In genomic region chr6:137902721-137903120, GRCh38 we compare ENCODE assay signal across 1 cellular context.
TF ChIP-seq lines count a peak whose summit lies in the region.

No MANE protein-coding gene starts in this region.

TF ChIP-seq in K562, 482 proteins besides CTCF, POLR2A, EP300 and RAD21 (continued from another document):
- no peak for TF ChIP-seq SMARCC2 (IDR thresholded peaks at IDR 0.05; ENCODE audit: low read depth)
- no peak for TF ChIP-seq ZNF124 (CRISPR knock-in tag; IDR thresholded peaks at IDR 0.05)
- TF ChIP-seq ZNF586 (CRISPR knock-in tag; conservative IDR thresholded peaks at IDR 0.05): no peak
- TF ChIP-seq ZNF444 (CRISPR knock-in tag; IDR thresholded peaks at IDR 0.05): no peak
- no peak for TF ChIP-seq ZNF197 (CRISPR knock-in tag; IDR thresholded peaks at IDR 0.05; ENCODE audit: low read depth)
- no peak for TF ChIP-seq ZFP91 (CRISPR knock-in tag; IDR thresholded peaks at IDR 0.05)
- TF ChIP-seq ADNP (tag; IDR thresholded peaks at IDR 0.05): no peak
- peak; percentile 3; the same call in 1 of the 2 replicates for TF ChIP-seq ZNF584 (CRISPR knock-in tag; IDR thresholded peaks at IDR 0.05; ENCODE audit: low read depth)
- no peak for TF ChIP-seq NFYB (IDR thresholded peaks at IDR 0.05; ENCODE audit: extremely low read depth, insufficient read length)
- TF ChIP-seq FIP1L1 (IDR thresholded peaks at IDR 0.05; ENCODE audit: low read depth, low read length, poor library complexity, severe bottlenecking): no peak
- no peak for TF ChIP-seq MAFK (IDR thresholded peaks at IDR 0.05; ENCODE audit: low read length)
- no peak for TF ChIP-seq ZNF12 (CRISPR knock-in tag; IDR thresholded peaks at IDR 0.05)
- TF ChIP-seq TCF3 (CRISPR knock-in tag; IDR thresholded peaks at IDR 0.05): no peak
- TF ChIP-seq STAT6 (CRISPR knock-in tag; IDR thresholded peaks at IDR 0.05): no peak
- TF ChIP-seq ZNF785 (CRISPR knock-in tag; IDR thresholded peaks at IDR 0.05): no peak
- no peak for TF ChIP-seq FOXO4 (CRISPR knock-in tag; IDR thresholded peaks at IDR 0.05)
- peak; percentile 64; the same call in 1 of the 2 replicates for TF ChIP-seq ZNF175 (CRISPR knock-in tag; IDR thresholded peaks at IDR 0.05; ENCODE audit: low read depth)
- no peak for TF ChIP-seq PCBP1 (IDR thresholded peaks at IDR 0.05; ENCODE audit: low read depth, low read length, poor library complexity, severe bottlenecking)
- TF ChIP-seq, protein P1, sequence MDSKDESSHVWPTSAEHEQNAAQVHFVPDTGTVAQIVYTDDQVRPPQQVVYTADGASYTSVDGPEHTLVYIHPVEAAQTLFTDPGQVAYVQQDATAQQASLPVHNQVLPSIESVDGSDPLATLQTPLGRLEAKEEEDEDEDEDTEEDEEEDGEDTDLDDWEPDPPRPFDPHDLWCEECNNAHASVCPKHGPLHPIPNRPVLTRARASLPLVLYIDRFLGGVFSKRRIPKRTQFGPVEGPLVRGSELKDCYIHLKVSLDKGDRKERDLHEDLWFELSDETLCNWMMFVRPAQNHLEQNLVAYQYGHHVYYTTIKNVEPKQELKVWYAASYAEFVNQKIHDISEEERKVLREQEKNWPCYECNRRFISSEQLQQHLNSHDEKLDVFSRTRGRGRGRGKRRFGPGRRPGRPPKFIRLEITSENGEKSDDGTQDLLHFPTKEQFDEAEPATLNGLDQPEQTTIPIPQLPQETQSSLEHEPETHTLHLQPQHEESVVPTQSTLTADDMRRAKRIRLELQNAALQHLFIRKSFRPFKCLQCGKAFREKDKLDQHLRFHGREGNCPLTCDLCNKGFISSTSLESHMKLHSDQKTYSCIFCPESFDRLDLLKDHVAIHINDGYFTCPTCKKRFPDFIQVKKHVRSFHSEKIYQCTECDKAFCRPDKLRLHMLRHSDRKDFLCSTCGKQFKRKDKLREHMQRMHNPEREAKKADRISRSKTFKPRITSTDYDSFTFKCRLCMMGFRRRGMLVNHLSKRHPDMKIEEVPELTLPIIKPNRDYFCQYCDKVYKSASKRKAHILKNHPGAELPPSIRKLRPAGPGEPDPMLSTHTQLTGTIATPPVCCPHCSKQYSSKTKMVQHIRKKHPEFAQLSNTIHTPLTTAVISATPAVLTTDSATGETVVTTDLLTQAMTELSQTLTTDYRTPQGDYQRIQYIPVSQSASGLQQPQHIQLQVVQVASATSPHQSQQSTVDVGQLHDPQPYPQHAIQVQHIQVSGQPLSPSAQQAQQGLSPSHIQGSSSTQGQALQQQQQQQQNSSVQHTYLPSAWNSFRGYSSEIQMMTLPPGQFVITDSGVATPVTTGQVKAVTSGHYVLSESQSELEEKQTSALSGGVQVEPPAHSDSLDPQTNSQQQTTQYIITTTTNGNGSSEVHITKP (IDR thresholded peaks at IDR 0.05; ENCODE audit: partially characterized antibody): no peak
- no peak for TF ChIP-seq MITF (IDR thresholded peaks at IDR 0.05)
- TF ChIP-seq, protein P2, sequence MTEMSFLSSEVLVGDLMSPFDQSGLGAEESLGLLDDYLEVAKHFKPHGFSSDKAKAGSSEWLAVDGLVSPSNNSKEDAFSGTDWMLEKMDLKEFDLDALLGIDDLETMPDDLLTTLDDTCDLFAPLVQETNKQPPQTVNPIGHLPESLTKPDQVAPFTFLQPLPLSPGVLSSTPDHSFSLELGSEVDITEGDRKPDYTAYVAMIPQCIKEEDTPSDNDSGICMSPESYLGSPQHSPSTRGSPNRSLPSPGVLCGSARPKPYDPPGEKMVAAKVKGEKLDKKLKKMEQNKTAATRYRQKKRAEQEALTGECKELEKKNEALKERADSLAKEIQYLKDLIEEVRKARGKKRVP (CRISPR knock-in tag; IDR thresholded peaks at IDR 0.05): no peak
- no peak for TF ChIP-seq NR2F6 (CRISPR knock-in tag; IDR thresholded peaks at IDR 0.05)
- TF ChIP-seq ZNF79 (CRISPR knock-in tag; IDR thresholded peaks at IDR 0.05; ENCODE audit: low read depth): no peak
- no peak for TF ChIP-seq BHLHE40 (IDR thresholded peaks at IDR 0.05; ENCODE audit: low read length)
- TF ChIP-seq SMAD4 (CRISPR knock-in tag; conservative IDR thresholded peaks at IDR 0.05): no peak
- TF ChIP-seq CBFB (CRISPR knock-in tag; IDR thresholded peaks at IDR 0.05): no peak
- TF ChIP-seq ZNF589 (CRISPR knock-in tag; IDR thresholded peaks at IDR 0.05; ENCODE audit: low read depth): no peak
- TF ChIP-seq SAFB (IDR thresholded peaks at IDR 0.05; ENCODE audit: borderline replicate concordance, low read depth, low read length): no peak
- TF ChIP-seq, protein P3, sequence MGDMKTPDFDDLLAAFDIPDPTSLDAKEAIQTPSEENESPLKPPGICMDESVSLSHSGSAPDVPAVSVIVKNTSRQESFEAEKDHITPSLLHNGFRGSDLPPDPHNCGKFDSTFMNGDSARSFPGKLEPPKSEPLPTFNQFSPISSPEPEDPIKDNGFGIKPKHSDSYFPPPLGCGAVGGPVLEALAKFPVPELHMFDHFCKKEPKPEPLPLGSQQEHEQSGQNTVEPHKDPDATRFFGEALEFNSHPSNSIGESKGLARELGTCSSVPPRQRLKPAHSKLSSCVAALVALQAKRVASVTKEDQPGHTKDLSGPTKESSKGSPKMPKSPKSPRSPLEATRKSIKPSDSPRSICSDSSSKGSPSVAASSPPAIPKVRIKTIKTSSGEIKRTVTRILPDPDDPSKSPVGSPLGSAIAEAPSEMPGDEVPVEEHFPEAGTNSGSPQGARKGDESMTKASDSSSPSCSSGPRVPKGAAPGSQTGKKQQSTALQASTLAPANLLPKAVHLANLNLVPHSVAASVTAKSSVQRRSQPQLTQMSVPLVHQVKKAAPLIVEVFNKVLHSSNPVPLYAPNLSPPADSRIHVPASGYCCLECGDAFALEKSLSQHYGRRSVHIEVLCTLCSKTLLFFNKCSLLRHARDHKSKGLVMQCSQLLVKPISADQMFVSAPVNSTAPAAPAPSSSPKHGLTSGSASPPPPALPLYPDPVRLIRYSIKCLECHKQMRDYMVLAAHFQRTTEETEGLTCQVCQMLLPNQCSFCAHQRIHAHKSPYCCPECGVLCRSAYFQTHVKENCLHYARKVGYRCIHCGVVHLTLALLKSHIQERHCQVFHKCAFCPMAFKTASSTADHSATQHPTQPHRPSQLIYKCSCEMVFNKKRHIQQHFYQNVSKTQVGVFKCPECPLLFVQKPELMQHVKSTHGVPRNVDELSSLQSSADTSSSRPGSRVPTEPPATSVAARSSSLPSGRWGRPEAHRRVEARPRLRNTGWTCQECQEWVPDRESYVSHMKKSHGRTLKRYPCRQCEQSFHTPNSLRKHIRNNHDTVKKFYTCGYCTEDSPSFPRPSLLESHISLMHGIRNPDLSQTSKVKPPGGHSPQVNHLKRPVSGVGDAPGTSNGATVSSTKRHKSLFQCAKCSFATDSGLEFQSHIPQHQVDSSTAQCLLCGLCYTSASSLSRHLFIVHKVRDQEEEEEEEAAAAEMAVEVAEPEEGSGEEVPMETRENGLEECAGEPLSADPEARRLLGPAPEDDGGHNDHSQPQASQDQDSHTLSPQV (IDR thresholded peaks at IDR 0.05): 0 out of 2 replicates have a peak, but pooled peaks have one; percentile 16
- TF ChIP-seq ZNF75A (CRISPR knock-in tag; IDR thresholded peaks at IDR 0.05): 0 out of 2 replicates have a peak, but pooled peaks have one; percentile 1
- TF ChIP-seq, protein P4, sequence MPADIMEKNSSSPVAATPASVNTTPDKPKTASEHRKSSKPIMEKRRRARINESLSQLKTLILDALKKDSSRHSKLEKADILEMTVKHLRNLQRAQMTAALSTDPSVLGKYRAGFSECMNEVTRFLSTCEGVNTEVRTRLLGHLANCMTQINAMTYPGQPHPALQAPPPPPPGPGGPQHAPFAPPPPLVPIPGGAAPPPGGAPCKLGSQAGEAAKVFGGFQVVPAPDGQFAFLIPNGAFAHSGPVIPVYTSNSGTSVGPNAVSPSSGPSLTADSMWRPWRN (IDR thresholded peaks at IDR 0.05; ENCODE audit: low read depth): no peak
